In genomic region chr17:17300624-17301568, GRCh38 we compare ENCODE assay signal across 8 cellular contexts. TPM values are rescaled to one million over a fixed set of nuclear protein-coding genes. Genes with fewer than 3 reads are reported as not detected.
DNase-seq lines count a peak whose midpoint lies in the region; ATAC-seq and TF ChIP-seq lines count a peak whose summit lies in the region.

No MANE protein-coding gene starts in this region.

- ATAC-seq in HG03469 (IDR thresholded peaks at IDR 0.05; ENCODE audit: unreplicated experiment) = no peak

- H3K27me3 Mint-ChIP-seq in H9 (ENCODE audit: low read depth) = peaks cover 11% of the 10 kb centered on the region

- H2BK12ac ChIP-seq in H9 (ENCODE audit: insufficient read length, low read depth, low read length) = no peak overlapping the region

- H3K79me2 ChIP-seq in H9 (ENCODE audit: insufficient read depth, low read length) = no peaks in the 10 kb centered on the region

- H4K20me1 ChIP-seq in H9 (ENCODE audit: control insufficient read depth, insufficient read depth, insufficient read length) = no peaks in the 10 kb centered on the region

- H3K9me3 ChIP-seq in H9 (ENCODE audit: control insufficient read depth, low read depth, low read length) = no peaks in the 10 kb centered on the region

- in situ Hi-C loops in brain microvascular endothelial cell (cut with HindIII; ENCODE audit: low pct_ligation_motif_present, low sequenced_read_pairs) = no loop called here

- TF ChIP-seq CTCF in 22Rv1 (IDR thresholded peaks at IDR 0.05) (no peak), H9 (conservative IDR thresholded peaks at IDR 0.05) (no peak), brain microvascular endothelial cell (IDR thresholded peaks at IDR 0.05; ENCODE audit: low read depth, low read length, missing control alignments) (no peak)

- H3K4me3 Mint-ChIP-seq in H9 = peak overlapping the region; percentile 64 to 93

- H3K23ac ChIP-seq in H9 (ENCODE audit: insufficient read length, low read depth, low read length) = no peak overlapping the region

- peak overlapping the region; percentile 4; the same call in 1 of the 2 replicates for H3K14ac ChIP-seq in H9 (ENCODE audit: insufficient read depth, low read length)

- no peak overlapping the region for H2AK5ac ChIP-seq in H9 (ENCODE audit: insufficient read length, low read length)

- H3K4me2 ChIP-seq in H9 (ENCODE audit: insufficient read depth, insufficient read length, low read length) = peak overlapping the region; percentile 54

- H3K36me3 ChIP-seq in brain microvascular endothelial cell (replicated peaks) = no peaks in the 10 kb centered on the region

- no peaks in the 10 kb centered on the region; a peak in 1 of 7 replicates for H3K36me3 Mint-ChIP-seq in H9 (ENCODE audit: insufficient read depth in 1 of 3, low read depth in 3 of 3)

- H2BK15ac ChIP-seq in H9 (ENCODE audit: low read depth, low read length) = no peak overlapping the region

- H3K27ac Mint-ChIP-seq in H9 = peak overlapping the region in 2 of 3 experiments; percentile 74 to 82; a peak in 3 of 7 replicates

- DNase-seq in H9 (peak; percentile 99), T-helper 22 cell (ENCODE audit: low read depth) (peak; percentile 12), brain microvascular endothelial cell (peak; percentile 17), islet precursor cell (peak; percentile 99), medulla oblongata (ENCODE audit: extremely low spot score) (no peak)
- DNase-seq in stimulated activated CD4-positive, alpha-beta T cell treated with anti-CD3 and anti-CD28 coated beads, Interleukin-1b, Interleukin-23, amount 100 ng/mL, for 1 hour (ENCODE audit: low read depth in 2 of 2) = peak; percentile 7 to 38

- no peak overlapping the region for H4K8ac ChIP-seq in H9 (replicated peaks; ENCODE audit: insufficient read length, low read depth, low read length)

- no peak overlapping the region for H2BK20ac ChIP-seq in H9 (ENCODE audit: low read depth, low read length, poor library complexity, severe bottlenecking)

- peak overlapping the region; percentile 51 for H3K4me3 ChIP-seq in brain microvascular endothelial cell (ENCODE audit: low read depth, low read length)

- H3T11ph ChIP-seq in H9 (ENCODE audit: low read length) = no peak overlapping the region

- no peak overlapping the region for H3K4ac ChIP-seq in H9 (ENCODE audit: low read depth, low read length)

- no peak overlapping the region for H4K5ac ChIP-seq in H9 (ENCODE audit: insufficient read length, low read depth, low read length)

- no peaks in the 10 kb centered on the region for H3K9me3 Mint-ChIP-seq in H9

- no peaks in the 10 kb centered on the region for H3K79me1 ChIP-seq in H9 (ENCODE audit: insufficient read depth, low read depth, low read length, poor library complexity, severe bottlenecking)

- no peak overlapping the region for H2BK5ac ChIP-seq in H9 (ENCODE audit: insufficient read length, low read length)

- peaks cover 22 to 36% of the 10 kb centered on the region in 2 experiments for H3K4me1 Mint-ChIP-seq in H9

- H3K27me3 ChIP-seq in H9 (ENCODE audit: insufficient read depth, low read length) (no peaks in the 10 kb centered on the region), brain microvascular endothelial cell (replicated peaks) (no peaks in the 10 kb centered on the region)

- no peak overlapping the region for H2AFZ ChIP-seq in H9 (ENCODE audit: low read length)

- no peak overlapping the region for H4K91ac ChIP-seq in H9 (ENCODE audit: insufficient read length, low read depth, low read length)

- H3K18ac ChIP-seq in H9 (ENCODE audit: insufficient read length, low read depth, low read length) = peak overlapping the region; percentile 41

- no CpG with 5 or more reads among the region's 35 CpGs for WGBS in H9 (ENCODE audit: extremely low coverage, insufficient read length, low lambda C conversion rate)

- H2BK120ac ChIP-seq in H9 (ENCODE audit: low read depth, low read length, poor library complexity, severe bottlenecking) = no peak overlapping the region

- no peaks in the 10 kb centered on the region for H3K4me1 ChIP-seq in H9 (ENCODE audit: insufficient read depth, low read length)

- no peaks in the 10 kb centered on the region for H3K23me2 ChIP-seq in H9 (ENCODE audit: insufficient read length, low read depth, low read length, poor library complexity, severe bottlenecking)

- H3K9ac ChIP-seq in H9 (ENCODE audit: extremely low read depth, insufficient read length, low read length) = no peak overlapping the region

- peak overlapping the region; percentile 52 for H3K27ac ChIP-seq in 22Rv1
- H3K27ac ChIP-seq in H9 (ENCODE audit: insufficient read length, low read depth, low read length) = no peak overlapping the region
- H3K27ac ChIP-seq in brain microvascular endothelial cell = no peak overlapping the region

- no peak overlapping the region for H3K56ac ChIP-seq in H9 (ENCODE audit: insufficient read length, low read depth, low read length)

RNA-seq across cellular contexts. Expression of gene NT5M, which starts 2.3 kb away (rescaled TPM):
- total RNA-seq in H9 (2021) = 6.6 and 7.8 TPM in 2 replicates

RNA-seq across cellular contexts. Expression of gene COPS3, which starts 19.9 kb away (rescaled TPM):
- 103 and 113 TPM in 2 replicates for total RNA-seq in H9 (2021)
